17 cellular contexts compared by ENCODE assay signal in the genomic region with DNA sequence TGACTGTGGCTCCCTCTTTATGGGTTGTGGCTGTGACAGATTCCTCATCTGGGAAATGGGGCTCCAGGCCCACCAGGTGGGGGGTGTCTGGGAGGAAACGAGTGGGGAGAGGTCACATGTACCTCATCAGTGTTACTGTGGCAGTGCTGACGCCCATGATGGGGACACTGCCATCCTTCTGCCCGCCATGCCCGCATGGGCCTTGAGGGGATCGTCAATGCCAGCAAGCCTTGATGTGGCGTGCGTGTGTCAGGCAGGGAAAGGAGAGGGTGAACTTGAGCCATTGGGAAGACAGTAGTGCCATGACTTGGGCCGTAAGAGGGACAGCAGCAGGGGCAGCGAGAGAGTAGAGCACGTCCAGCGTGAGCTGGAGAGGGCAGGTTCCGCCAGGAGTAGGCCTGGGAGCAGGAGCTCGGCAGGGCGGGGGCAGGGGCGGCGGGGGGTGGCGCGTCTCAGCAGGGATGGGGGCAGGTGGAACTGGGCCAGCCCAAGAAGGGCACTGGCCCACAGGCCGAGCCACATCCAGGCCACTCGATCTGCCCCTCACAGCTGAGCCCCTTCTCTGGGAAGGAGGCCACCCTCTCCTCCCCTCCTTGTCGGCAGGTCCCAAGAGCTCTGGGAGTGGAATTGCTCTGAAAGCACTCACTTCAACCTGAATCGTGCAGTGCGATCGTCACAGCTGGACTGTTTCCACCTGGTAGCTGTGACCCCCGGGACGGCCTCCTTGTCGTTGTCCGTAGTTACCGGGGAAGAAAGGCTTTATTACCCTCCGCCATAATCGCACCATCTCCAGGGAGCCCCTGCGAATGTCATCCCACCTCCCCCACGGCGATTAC. TPM values are rescaled to one million over a fixed set of nuclear protein-coding genes. Genes with fewer than 3 reads are reported as not detected.
DNase-seq lines count a peak whose midpoint lies in the region; ATAC-seq and TF ChIP-seq lines count a peak whose summit lies in the region.
"Had no signal": no experiment of that assay in that cellular context is flagged by ENCODE, and none has a peak within 500 bp of the region (broad histone marks: within the 10 kb centered on the region; RNA-seq: fewer than 3 reads in every experiment).

No MANE protein-coding gene starts in this region.

- intact Hi-C loops in Right ventricle myocardium superior (cut with DNase I) (no loop called here), ascending aorta (cut with DNase I) (no loop called here), tibial artery (cut with DNase I; ENCODE audit: low total_unique reads) (no loop called here)

- no peaks in the 10 kb centered on the region for H3K27me3 Mint-ChIP-seq in mesothelial cell of epicardium (ENCODE audit: low read depth)
- H3K27me3 Mint-ChIP-seq in activated T-cell treated with anti-CD3 and anti-CD28 coated beads, Interleukin-2, amount 50 U/mL, for 4 hours (ENCODE audit: low read depth) = no peaks in the 10 kb centered on the region
- H3K27me3 Mint-ChIP-seq: activated naive CD8-positive, alpha-beta T cell treated with anti-CD3 and anti-CD28 coated beads, Interleukin-2, amount 10 ng/mL, durations not matched to agents 7 days and 5 days had no signal

- H3K36me3 ChIP-seq in cardiac muscle cell = no peaks in the 10 kb centered on the region
- no peaks in the 10 kb centered on the region for H3K36me3 ChIP-seq in ascending aorta
- H3K36me3 ChIP-seq in tibial artery = no peaks in the 10 kb centered on the region
- H3K36me3 ChIP-seq: breast epithelium, HAP-1 had no signal

- H3K9me3 Mint-ChIP-seq in mesothelial cell of epicardium = peaks cover 7% of the 10 kb centered on the region
- H3K9me3 Mint-ChIP-seq in activated T-cell treated with anti-CD3 and anti-CD28 coated beads, Interleukin-2, amount 50 U/mL, for 4 hours = no peaks in the 10 kb centered on the region
- H3K9me3 Mint-ChIP-seq: activated naive CD8-positive, alpha-beta T cell treated with anti-CD3 and anti-CD28 coated beads, Interleukin-2, amount 10 ng/mL, durations not matched to agents 7 days and 5 days had no signal

- H3K27me3 ChIP-seq in cardiac muscle cell (no peaks in the 10 kb centered on the region), ascending aorta (no peaks in the 10 kb centered on the region), tibial artery (no peaks in the 10 kb centered on the region)
- H3K27me3 ChIP-seq: breast epithelium had no signal

- peaks cover 27% of the 10 kb centered on the region for H3K4me1 ChIP-seq in cardiac muscle cell (ENCODE audit: low read depth)
- peaks cover 18 to 54% of the 10 kb centered on the region in 2 donors for H3K4me1 ChIP-seq in ascending aorta
- H3K4me1 ChIP-seq in tibial artery = peaks cover 13 to 79% (median 74%) of the 10 kb centered on the region in 4 donors
- H3K4me1 ChIP-seq: breast epithelium, HAP-1 had no signal

- H3K4me3 ChIP-seq in cardiac muscle cell (no peak overlapping the region), ascending aorta (no peak overlapping the region), tibial artery (no peak overlapping the region)
- H3K4me3 ChIP-seq: breast epithelium, HAP-1 had no signal

- H3K4me1 Mint-ChIP-seq in mesothelial cell of epicardium = peaks cover 26% of the 10 kb centered on the region
- peaks cover 10% of the 10 kb centered on the region for H3K4me1 Mint-ChIP-seq in activated T-cell treated with anti-CD3 and anti-CD28 coated beads, Interleukin-2, amount 50 U/mL, for 4 hours (ENCODE audit: low read depth)

- no peak overlapping the region for H3K4me3 Mint-ChIP-seq in mesothelial cell of epicardium
- no peak overlapping the region for H3K4me3 Mint-ChIP-seq in activated T-cell treated with anti-CD3 and anti-CD28 coated beads, Interleukin-2, amount 50 U/mL, for 4 hours
- H3K4me3 Mint-ChIP-seq: activated naive CD8-positive, alpha-beta T cell treated with anti-CD3 and anti-CD28 coated beads, Interleukin-2, amount 10 ng/mL, durations not matched to agents 7 days and 5 days had no signal

- H3K36me3 Mint-ChIP-seq in mesothelial cell of epicardium = no peaks in the 10 kb centered on the region
- H3K36me3 Mint-ChIP-seq in activated T-cell treated with anti-CD3 and anti-CD28 coated beads, Interleukin-2, amount 50 U/mL, for 4 hours (ENCODE audit: insufficient read depth) = peaks cover 1% of the 10 kb centered on the region
- H3K36me3 Mint-ChIP-seq: activated naive CD8-positive, alpha-beta T cell treated with anti-CD3 and anti-CD28 coated beads, Interleukin-2, amount 10 ng/mL, durations not matched to agents 7 days and 5 days had no signal

- H3K27ac ChIP-seq in cardiac muscle cell = peak overlapping the region; percentile 23
- peak overlapping the region; percentile 86 to 93 for H3K27ac ChIP-seq in ascending aorta
- H3K27ac ChIP-seq in tibial artery = peak overlapping the region; percentile 96 to 99
- H3K27ac ChIP-seq: neutrophil had no signal

- ATAC-seq in Right ventricle myocardium superior (ENCODE audit: poor library complexity) (no peak), GM21528 (IDR thresholded peaks at IDR 0.05; ENCODE audit: low FRiP score, unreplicated experiment) (no peak), GM18861 (IDR thresholded peaks at IDR 0.05; ENCODE audit: unreplicated experiment) (no peak)
- ATAC-seq in activated T-cell treated with anti-CD3 and anti-CD28 coated beads, Interleukin-2, amount 50 U/mL, for 4 hours = no peak
- ATAC-seq: left colon; sciatic nerve; stimulated activated naive CD8-positive, alpha-beta T cell treated with anti-CD3 and anti-CD28 coated beads, Interleukin-15, Interleukin-2, amounts not matched to agents 100 U/mL and 50 U/mL, for 24 hours had no signal

- TF ChIP-seq CTCF in cardiac muscle cell (IDR thresholded peaks at IDR 0.05; ENCODE audit: low read depth, low read length) = no peak
- no peak for TF ChIP-seq CTCF in ascending aorta (IDR thresholded peaks at IDR 0.05)
- TF ChIP-seq CTCF in mesothelial cell of epicardium (IDR thresholded peaks at IDR 0.05; ENCODE audit: unreplicated experiment) = no peak
- no peak for TF ChIP-seq CTCF in tibial artery (IDR thresholded peaks at IDR 0.05)

- H3K27ac Mint-ChIP-seq in mesothelial cell of epicardium = peak overlapping the region; percentile 16
- H3K27ac Mint-ChIP-seq: activated naive CD8-positive, alpha-beta T cell treated with anti-CD3 and anti-CD28 coated beads, Interleukin-2, amount 10 ng/mL, durations not matched to agents 7 days and 5 days had no signal

- H3K9me3 ChIP-seq in cardiac muscle cell (ENCODE audit: low read depth) (no peaks in the 10 kb centered on the region), ascending aorta (no peaks in the 10 kb centered on the region), tibial artery (no peaks in the 10 kb centered on the region)
- H3K9me3 ChIP-seq: breast epithelium, HAP-1, neutrophil had no signal

- DNase-seq in cardiac muscle cell (ENCODE audit: low read depth in 1 of 2, low spot score in 1 of 2) (no peak), Right ventricle myocardium superior (no peak), ascending aorta (ENCODE audit: low spot score in 2 of 2) (no peak), mesothelial cell of epicardium (ENCODE audit: low spot score in 2 of 2, unreplicated experiment in 2 of 2) (no peak), tibial artery (peak in 1 of 2 donors; percentile 67)
- no peak for DNase-seq in activated T-cell treated with anti-CD3 and anti-CD28 coated beads, Interleukin-2, amount 50 U/mL, for 4 hours
- DNase-seq: activated naive CD8-positive, alpha-beta T cell treated with anti-CD3 and anti-CD28 coated beads, Interleukin-2, amount 10 ng/mL, durations not matched to agents 7 days and 5 days; left colon; NCI-H1694; NCI-H510A treated with DMSO at 0.1 percent for 48 hours; stimulated activated naive CD8-positive, alpha-beta T cell treated with anti-CD3 and anti-CD28 coated beads, Interleukin-15, Interleukin-2, amounts not matched to agents 100 U/mL and 50 U/mL, for 24 hours had no signal

RNA-seq across cellular contexts. Expression of a gene that starts 9.9 kb away (rescaled TPM):
- 8.6 and 9.5 TPM in 2 replicates for total RNA-seq in cardiac muscle cell
- 8.0 and 8.2 TPM in 2 replicates for polyA plus RNA-seq in cardiac muscle cell
- total RNA-seq in Right ventricle myocardium superior = 4.5 TPM
- total RNA-seq in ascending aorta = 52.8 TPM
- 12.0 to 13.2 TPM (median 12.6 TPM) in 3 replicates for total RNA-seq in mesothelial cell of epicardium
- 10 to 100 TPM; 14.7 to 20.3 (median 17.0) TPM for total RNA-seq in activated T-cell treated with anti-CD3 and anti-CD28 coated beads, Interleukin-2, amount 50 U/mL, for 4 hours

RNA-seq across cellular contexts. Expression of a gene that starts 34.1 kb away (rescaled TPM):
- total RNA-seq in cardiac muscle cell (0.74 and 1.6 TPM in 2 replicates), Right ventricle myocardium superior (1.6 TPM), ascending aorta (not detected), mesothelial cell of epicardium (4.9 to 6.4 TPM (median 4.9 TPM) in 3 replicates)
- polyA plus RNA-seq in cardiac muscle cell = 2.0 and 2.4 TPM in 2 replicates
- total RNA-seq in activated T-cell treated with anti-CD3 and anti-CD28 coated beads, Interleukin-2, amount 50 U/mL, for 4 hours = not detected

RNA-seq across cellular contexts. Expression of a gene that starts 36.7 kb away (rescaled TPM):
- total RNA-seq in cardiac muscle cell (12.8 and 13.8 TPM in 2 replicates), Right ventricle myocardium superior (9.1 TPM), ascending aorta (10.0 TPM), mesothelial cell of epicardium (29.5 to 31.9 TPM (median 29.5 TPM) in 3 replicates)
- 4.0 and 5.8 TPM in 2 replicates for polyA plus RNA-seq in cardiac muscle cell
- total RNA-seq in activated T-cell treated with anti-CD3 and anti-CD28 coated beads, Interleukin-2, amount 50 U/mL, for 4 hours = 1 to 10 TPM; 7.8 to 9.6 (median 8.9) TPM

RNA-seq across cellular contexts. Expression of a gene that starts 40.2 kb away (rescaled TPM):
- total RNA-seq in cardiac muscle cell (0.14 and 0.69 TPM in 2 replicates), Right ventricle myocardium superior (20.6 TPM), ascending aorta (638 TPM), mesothelial cell of epicardium (0.89 to 2.0 TPM (median 1.0 TPM) in 3 replicates)
- 0.89 and 1.2 TPM in 2 replicates for polyA plus RNA-seq in cardiac muscle cell
- total RNA-seq in activated T-cell treated with anti-CD3 and anti-CD28 coated beads, Interleukin-2, amount 50 U/mL, for 4 hours = under 1 TPM in 2 of 3 donors, not detected in 1; 0.32 to 0.76 TPM
- total RNA-seq: activated naive CD8-positive, alpha-beta T cell treated with anti-CD3 and anti-CD28 coated beads, Interleukin-2, amount 10 ng/mL, durations not matched to agents 7 days and 5 days had no signal

RNA-seq across cellular contexts. Expression of a gene that starts 58.2 kb away (rescaled TPM):
- total RNA-seq in cardiac muscle cell (130 and 133 TPM in 2 replicates), Right ventricle myocardium superior (94.8 TPM), ascending aorta (173 TPM), mesothelial cell of epicardium (56.5 to 58.8 TPM (median 58.3 TPM) in 3 replicates)
- 141 and 179 TPM in 2 replicates for polyA plus RNA-seq in cardiac muscle cell
- 100 to 1,000 TPM in 2 of 3 donors, 10 to 100 TPM in 1; 99.7 to 139 (median 119) TPM for total RNA-seq in activated T-cell treated with anti-CD3 and anti-CD28 coated beads, Interleukin-2, amount 50 U/mL, for 4 hours

Comparison
In these comparisons a context has a peak if more than half of its experiments do, and no peak if none do; other contexts are left out.
1. H3K27ac ChIP-seq: peak in every context shown above with its lines; median percentile 98 in tibial artery; 90 in ascending aorta; 23 in cardiac muscle cell.